ENCODE assay signal across 9 cellular contexts in the genomic region with DNA sequence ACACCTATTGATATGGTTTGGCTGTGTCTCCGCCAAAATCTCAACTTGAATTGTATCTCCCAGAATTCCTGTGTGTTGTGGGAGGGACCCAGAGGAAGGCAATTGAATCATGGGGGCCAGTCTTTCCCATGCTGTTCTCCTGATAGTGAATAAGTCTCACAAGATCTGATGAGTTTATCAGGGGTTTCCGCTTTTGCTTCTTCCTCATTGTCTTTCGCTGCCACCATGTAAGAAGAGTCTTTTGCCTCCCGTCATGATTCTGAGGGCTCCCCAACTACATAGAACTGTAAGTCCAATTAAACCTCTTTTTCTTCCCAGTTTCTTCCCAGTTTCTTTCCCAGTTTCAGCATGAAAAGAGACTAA. TPM values are rescaled to one million over a fixed set of nuclear protein-coding genes. Genes with fewer than 3 reads are reported as not detected.
"Had no signal": no experiment of that assay in that cellular context is flagged by ENCODE, and none has a peak within 500 bp of the region (broad histone marks: within the 10 kb centered on the region; RNA-seq: fewer than 3 reads in every experiment).

No MANE protein-coding gene starts in this region.

RNA-seq across cellular contexts. Expression of a gene that starts 0.8 kb away (rescaled TPM):
- total RNA-seq: activated B cell treated with CpG ODN at 0.5 μM for 24 hours; activated naive CD4-positive, alpha-beta T cell treated with anti-CD3 and anti-CD28 coated beads, Interleukin-2, amount 50 U/mL, for 72 hours; activated T-helper 17 cell treated with anti-CD3 and anti-CD28 coated beads, Interleukin-2, amount 50 U/mL, for 72 hours; ascending aorta; lung microvascular endothelial cell; mononuclear cell; myocyte; pulmonary artery endothelial cell had no signal
- polyA plus RNA-seq: urinary bladder had no signal
